ENCODE assay signal across 8 cellular contexts in the genomic region with DNA sequence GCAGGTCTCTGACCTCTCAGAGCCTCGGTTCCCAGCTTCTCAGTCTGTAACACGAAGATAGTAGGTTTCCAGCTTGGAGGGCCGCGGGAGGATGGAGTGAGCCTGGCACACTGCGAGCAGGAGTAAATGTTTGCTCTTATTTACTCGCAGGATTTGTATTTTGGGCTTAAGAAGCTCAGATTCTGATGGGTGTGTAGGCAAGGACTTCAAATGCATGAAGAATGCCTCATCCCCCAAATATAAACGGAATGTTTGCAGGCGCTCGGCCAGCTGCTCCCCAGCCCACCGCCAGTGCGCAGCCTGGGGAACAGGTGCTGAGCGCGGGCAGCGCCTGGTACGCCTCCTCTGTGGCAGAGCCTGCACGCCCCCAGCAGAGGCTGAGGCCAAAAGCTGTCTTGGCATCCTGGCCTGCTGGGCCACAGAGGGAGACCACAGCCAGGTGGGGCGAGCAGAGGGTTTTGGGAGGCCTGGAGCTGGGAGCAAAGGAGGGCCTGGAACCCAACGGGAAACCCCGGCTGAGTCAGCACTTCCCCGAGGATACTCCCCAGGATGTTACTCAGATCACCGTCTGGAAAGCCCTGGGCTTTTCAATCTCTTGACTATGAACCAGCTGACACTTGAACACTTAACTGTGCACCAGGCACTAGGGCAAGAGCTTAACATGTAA. TPM values are rescaled to one million over a fixed set of nuclear protein-coding genes. Genes with fewer than 3 reads are reported as not detected.
DNase-seq lines count a peak whose midpoint lies in the region; ATAC-seq, FAIRE-seq and TF ChIP-seq lines count a peak whose summit lies in the region.

No MANE protein-coding gene starts in this region.

- H3K36me3 Mint-ChIP-seq in activated naive CD8-positive, alpha-beta T cell treated with anti-CD3 and anti-CD28 coated beads, Interleukin-2, amount 10 ng/mL, durations not matched to agents 7 days and 5 days: peaks cover 23% of the 10 kb centered on the region

- H3K27ac ChIP-seq in keratinocyte (ENCODE audit: control insufficient read depth, insufficient read depth, low read length): peak overlapping the region; percentile 80
- H3K27ac ChIP-seq in suprapubic skin: peak overlapping the region; percentile 67

- peaks cover 11% of the 10 kb centered on the region for H4K20me1 ChIP-seq in keratinocyte (ENCODE audit: control insufficient read depth, extremely low read depth, insufficient read depth, low read length)

- POLR2A ChIA-PET in activated naive CD8-positive, alpha-beta T cell treated with anti-CD3 and anti-CD28 coated beads, Interleukin-2, amount 10 ng/mL, durations not matched to agents 7 days and 5 days (lab: Charles Lee): interaction anchor here (1.4 to 27.4 kb wide), 5 partner anchors 9 to 20 kb away, joined by 3 to 782 read pairs (median 21); a partner anchor contains a TSS

- peak; percentile 34 for FAIRE-seq in keratinocyte (lab: Jason Lieb, UNC)

- peak in 1 of 3 experiments; percentile 4 for TF ChIP-seq CTCF in keratinocyte (optimal IDR thresholded peaks at IDR 0.05 in 1 of 3, IDR thresholded peaks at IDR 0.05 in 1 of 3, conservative IDR thresholded peaks at IDR 0.05 in 1 of 3; ENCODE audit: extremely low read depth in 1 of 3, insufficient read depth in 2 of 3, low read length in 3 of 3)
- no peak for TF ChIP-seq CTCF in suprapubic skin (IDR thresholded peaks at IDR 0.05)

- H3K27me3 ChIP-seq in keratinocyte (ENCODE audit: control insufficient read depth, extremely low read depth, insufficient read depth, low read length) (no peaks in the 10 kb centered on the region), suprapubic skin (no peaks in the 10 kb centered on the region)

- H3K9me3 ChIP-seq in keratinocyte (ENCODE audit: control insufficient read depth, low read depth, low read length) (no peaks in the 10 kb centered on the region), suprapubic skin (no peaks in the 10 kb centered on the region)

- H3K27ac Mint-ChIP-seq in activated naive CD8-positive, alpha-beta T cell treated with anti-CD3 and anti-CD28 coated beads, Interleukin-2, amount 10 ng/mL, durations not matched to agents 7 days and 5 days: peak overlapping the region; percentile 86

- H3K4me2 ChIP-seq in keratinocyte (ENCODE audit: control insufficient read depth, extremely low read depth, insufficient read depth, low read depth, low read length): peak overlapping the region; percentile 60

- 55% methylated on average over 9 of the region's 21 CpGs for WGBS in suprapubic skin

- no peaks in the 10 kb centered on the region for H3K9me3 Mint-ChIP-seq in activated naive CD8-positive, alpha-beta T cell treated with anti-CD3 and anti-CD28 coated beads, Interleukin-2, amount 10 ng/mL, durations not matched to agents 7 days and 5 days

- TF ChIP-seq POLR2A in suprapubic skin (IDR thresholded peaks at IDR 0.05): no peak

- no peaks in the 10 kb centered on the region for H3K27me3 Mint-ChIP-seq in activated naive CD8-positive, alpha-beta T cell treated with anti-CD3 and anti-CD28 coated beads, Interleukin-2, amount 10 ng/mL, durations not matched to agents 7 days and 5 days

- peaks cover 69% of the 10 kb centered on the region for H3K4me1 Mint-ChIP-seq in activated naive CD8-positive, alpha-beta T cell treated with anti-CD3 and anti-CD28 coated beads, Interleukin-2, amount 10 ng/mL, durations not matched to agents 7 days and 5 days

- H3K4me3 ChIP-seq in keratinocyte (ENCODE audit: control insufficient read depth in 2 of 3, extremely low read depth in 1 of 3, insufficient read depth in 2 of 3, low read depth in 1 of 3, low read length in 3 of 3) (peak overlapping the region in 2 of 3 experiments; percentile 30), suprapubic skin (no peak overlapping the region)

- peaks cover 79% of the 10 kb centered on the region for H3K79me2 ChIP-seq in keratinocyte (ENCODE audit: control insufficient read depth, insufficient read depth, low read length)

- H3K4me3 Mint-ChIP-seq in activated naive CD8-positive, alpha-beta T cell treated with anti-CD3 and anti-CD28 coated beads, Interleukin-2, amount 10 ng/mL, durations not matched to agents 7 days and 5 days: peak overlapping the region; percentile 71

- peak; percentile 14 for ATAC-seq in activated naive CD8-positive, alpha-beta T cell treated with anti-CD3 and anti-CD28 coated beads, Interleukin-2, amount 10 ng/mL, durations not matched to agents 7 days and 5 days (ENCODE audit: low read depth)
- no peak for ATAC-seq in HG03354 (IDR thresholded peaks at IDR 0.05; ENCODE audit: poor library complexity, severe bottlenecking, unreplicated experiment)
- ATAC-seq in HG02610 (IDR thresholded peaks at IDR 0.05; ENCODE audit: unreplicated experiment): no peak

- H3K9ac ChIP-seq in keratinocyte (ENCODE audit: control insufficient read depth, extremely low read depth, insufficient read depth, low read length): peak overlapping the region; percentile 54

- peaks cover 73% of the 10 kb centered on the region for H3K4me1 ChIP-seq in keratinocyte (ENCODE audit: control insufficient read depth, extremely low read depth, insufficient read depth, low read length)
- H3K4me1 ChIP-seq in suprapubic skin: peaks cover 78% of the 10 kb centered on the region

- dilution Hi-C loops in keratinocyte (cut with MboI; ENCODE audit: extremely low pct_ligation_motif_present, low sequenced_read_pairs): no loop called here

- H3K36me3 ChIP-seq in keratinocyte (ENCODE audit: control insufficient read depth in 2 of 2, extremely low read depth in 1 of 2, insufficient read depth in 2 of 2, low read length in 2 of 2) (peaks cover 18 to 44% of the 10 kb centered on the region in 2 experiments), suprapubic skin (peaks cover 22% of the 10 kb centered on the region)

- TF ChIP-seq EP300 in suprapubic skin (IDR thresholded peaks at IDR 0.05): no peak

- DNase-seq in stimulated activated CD4-positive, alpha-beta T cell treated with anti-CD3 and anti-CD28 coated beads, Interleukin-4, amount 100 ng/mL, for 1 hour: peak; percentile 46
- DNase-seq in stimulated activated CD4-positive, alpha-beta T cell treated with anti-CD3 and anti-CD28 coated beads, Interleukin-4, amount 100 ng/mL, for 24 hours: no peak
- peak; percentile 52 for DNase-seq in activated naive CD8-positive, alpha-beta T cell treated with anti-CD3 and anti-CD28 coated beads, Interleukin-2, amount 10 ng/mL, durations not matched to agents 7 days and 5 days
- no peak for DNase-seq in keratinocyte (ENCODE audit: low read depth, low spot score)
- no peak for DNase-seq in suprapubic skin (ENCODE audit: low spot score in 2 of 2)
- no peak for DNase-seq in NCI-H82 treated with DMSO at 0.1 percent for 48 hours (lab: John Stamatoyannopoulos, UW; ENCODE audit: unreplicated experiment)

- H2AFZ ChIP-seq in keratinocyte (ENCODE audit: control insufficient read depth, low read length): no peak overlapping the region

- H3K9me1 ChIP-seq in keratinocyte (ENCODE audit: control insufficient read depth, extremely low read depth, insufficient read depth, low read length): peaks cover 11% of the 10 kb centered on the region

RNA-seq across cellular contexts. Expression of a gene that starts 9.4 kb away (rescaled TPM):
- 100 to 1,000 TPM; 187 to 195 TPM for total RNA-seq in activated naive CD8-positive, alpha-beta T cell treated with anti-CD3 and anti-CD28 coated beads, Interleukin-2, amount 10 ng/mL, durations not matched to agents 7 days and 5 days
- polyA plus RNA-seq in keratinocyte: 73.9 to 192 TPM (median 75.6 TPM) in 3 replicates
- 89.7 TPM for polyA plus RNA-seq in keratinocyte (2011; ENCODE audit: low read depth)
- polyA plus RNA-seq in keratinocyte (2011; cell fraction: cytosol; rRNA removed): 69.4 and 117 TPM in 2 replicates
- 139 and 148 TPM in 2 replicates for polyA plus RNA-seq in keratinocyte (2011; cell fraction: nucleus; rRNA removed)
- 50.2 and 134 TPM in 2 replicates for polyA plus RNA-seq in keratinocyte (2012; ENCODE audit: low replicate concordance)
- 107 to 412 TPM (median 144 TPM) in 3 replicates for polyA minus RNA-seq in keratinocyte
- 120 TPM for polyA minus RNA-seq in keratinocyte (2011; cell fraction: cytosol; rRNA and poly(A)+ RNA removed)
- 91.0 and 135 TPM in 2 replicates for polyA minus RNA-seq in keratinocyte (2011; cell fraction: nucleus; rRNA and poly(A)+ RNA removed)
- total RNA-seq in suprapubic skin: 10 to 100 TPM; 47.8 to 85.4 (median 76.8) TPM

RNA-seq across cellular contexts. Expression of a gene that starts 24.6 kb away (rescaled TPM):
- total RNA-seq in activated naive CD8-positive, alpha-beta T cell treated with anti-CD3 and anti-CD28 coated beads, Interleukin-2, amount 10 ng/mL, durations not matched to agents 7 days and 5 days: 1 to 10 TPM; 3.4 to 3.5 TPM
- polyA plus RNA-seq in keratinocyte: 2.2 to 4.0 TPM (median 2.5 TPM) in 3 replicates
- 2.5 TPM for polyA plus RNA-seq in keratinocyte (2011; ENCODE audit: low read depth)
- polyA plus RNA-seq in keratinocyte (2011; cell fraction: cytosol; rRNA removed): 1.4 and 3.5 TPM in 2 replicates
- 9.9 and 12.9 TPM in 2 replicates for polyA plus RNA-seq in keratinocyte (2011; cell fraction: nucleus; rRNA removed)
- polyA plus RNA-seq in keratinocyte (2012; ENCODE audit: low replicate concordance): 6.3 and 7.4 TPM in 2 replicates
- polyA minus RNA-seq in keratinocyte: 3.6 to 9.7 TPM (median 5.5 TPM) in 3 replicates
- polyA minus RNA-seq in keratinocyte (2011; cell fraction: cytosol; rRNA and poly(A)+ RNA removed): 4.6 TPM
- 11.5 and 16.9 TPM in 2 replicates for polyA minus RNA-seq in keratinocyte (2011; cell fraction: nucleus; rRNA and poly(A)+ RNA removed)
- 10 to 100 TPM; 42.2 to 64.9 (median 61.1) TPM for total RNA-seq in suprapubic skin

RNA-seq across cellular contexts. Expression of a gene that starts 48.0 kb away (rescaled TPM):
- 10 to 100 TPM; 34.5 to 39.7 TPM for total RNA-seq in activated naive CD8-positive, alpha-beta T cell treated with anti-CD3 and anti-CD28 coated beads, Interleukin-2, amount 10 ng/mL, durations not matched to agents 7 days and 5 days
- polyA plus RNA-seq in keratinocyte: 2.4 to 5.7 TPM (median 4.5 TPM) in 3 replicates
- 8.6 TPM for polyA plus RNA-seq in keratinocyte (2011; ENCODE audit: low read depth)
- polyA plus RNA-seq in keratinocyte (2011; cell fraction: cytosol; rRNA removed): 3.0 and 6.4 TPM in 2 replicates
- 15.8 and 21.8 TPM in 2 replicates for polyA plus RNA-seq in keratinocyte (2011; cell fraction: nucleus; rRNA removed)
- polyA plus RNA-seq in keratinocyte (2012; ENCODE audit: low replicate concordance): 13.5 and 26.7 TPM in 2 replicates
- 7.6 to 19.2 TPM (median 9.6 TPM) in 3 replicates for polyA minus RNA-seq in keratinocyte
- 27.4 TPM for polyA minus RNA-seq in keratinocyte (2011; cell fraction: cytosol; rRNA and poly(A)+ RNA removed)
- 18.6 and 21.2 TPM in 2 replicates for polyA minus RNA-seq in keratinocyte (2011; cell fraction: nucleus; rRNA and poly(A)+ RNA removed)
- total RNA-seq in suprapubic skin: 10 to 100 TPM; 69.5 to 82.2 (median 76.0) TPM

RNA-seq across cellular contexts. Expression of a gene that starts 55.5 kb away (rescaled TPM):
- 10 to 100 TPM; 18.6 to 22.3 TPM for total RNA-seq in activated naive CD8-positive, alpha-beta T cell treated with anti-CD3 and anti-CD28 coated beads, Interleukin-2, amount 10 ng/mL, durations not matched to agents 7 days and 5 days
- polyA plus RNA-seq in keratinocyte: 13.7 to 20.6 TPM (median 16.4 TPM) in 3 replicates
- 7.8 TPM for polyA plus RNA-seq in keratinocyte (2011; ENCODE audit: low read depth)
- polyA plus RNA-seq in keratinocyte (2011; cell fraction: cytosol; rRNA removed): 16.3 and 20.1 TPM in 2 replicates
- polyA plus RNA-seq in keratinocyte (2011; cell fraction: nucleus; rRNA removed): 38.1 and 45.2 TPM in 2 replicates
- polyA plus RNA-seq in keratinocyte (2012; ENCODE audit: low replicate concordance): 14.8 and 20.4 TPM in 2 replicates
- polyA minus RNA-seq in keratinocyte: 11.6 to 19.6 TPM (median 15.0 TPM) in 3 replicates
- polyA minus RNA-seq in keratinocyte (2011; cell fraction: cytosol; rRNA and poly(A)+ RNA removed): 12.9 TPM
- 9.4 and 19.5 TPM in 2 replicates for polyA minus RNA-seq in keratinocyte (2011; cell fraction: nucleus; rRNA and poly(A)+ RNA removed)
- total RNA-seq in suprapubic skin: 10 to 100 TPM; 20.1 to 38.3 (median 27.3) TPM

RNA-seq across cellular contexts. Expression of a gene that starts 58.7 kb away (rescaled TPM):
- total RNA-seq in activated naive CD8-positive, alpha-beta T cell treated with anti-CD3 and anti-CD28 coated beads, Interleukin-2, amount 10 ng/mL, durations not matched to agents 7 days and 5 days: 10 to 100 TPM; 37.4 to 39.0 TPM
- 14.2 to 19.1 TPM (median 18.2 TPM) in 3 replicates for polyA plus RNA-seq in keratinocyte
- 4.6 TPM for polyA plus RNA-seq in keratinocyte (2011; ENCODE audit: low read depth)
- polyA plus RNA-seq in keratinocyte (2011; cell fraction: cytosol; rRNA removed): 10.7 and 17.7 TPM in 2 replicates
- polyA plus RNA-seq in keratinocyte (2011; cell fraction: nucleus; rRNA removed): 39.7 and 52.7 TPM in 2 replicates
- 19.6 and 27.4 TPM in 2 replicates for polyA plus RNA-seq in keratinocyte (2012; ENCODE audit: low replicate concordance)
- 12.3 to 50.8 TPM (median 16.1 TPM) in 3 replicates for polyA minus RNA-seq in keratinocyte
- 35.9 TPM for polyA minus RNA-seq in keratinocyte (2011; cell fraction: cytosol; rRNA and poly(A)+ RNA removed)
- polyA minus RNA-seq in keratinocyte (2011; cell fraction: nucleus; rRNA and poly(A)+ RNA removed): 25.9 and 29.3 TPM in 2 replicates
- 10 to 100 TPM; 26.9 to 46.6 (median 36.1) TPM for total RNA-seq in suprapubic skin

Comparison
In these comparisons a context has a peak if more than half of its experiments do, and no peak if none do; other contexts are left out.
1. DNase-seq: peak in stimulated activated CD4-positive, alpha-beta T cell treated with anti-CD3 and anti-CD28 coated beads, Interleukin-4, amount 100 ng/mL, for 1 hour (single experiment) and activated naive CD8-positive, alpha-beta T cell treated with anti-CD3 and anti-CD28 coated beads, Interleukin-2, amount 10 ng/mL, durations not matched to agents 7 days and 5 days (single experiment); none in stimulated activated CD4-positive, alpha-beta T cell treated with anti-CD3 and anti-CD28 coated beads, Interleukin-4, amount 100 ng/mL, for 24 hours (single experiment), keratinocyte (single experiment), suprapubic skin (0 of 2) and NCI-H82 treated with DMSO at 0.1 percent for 48 hours (single experiment).
2. RNA of a gene that starts 24.6 kb away (total RNA-seq): 42.2 to 64.9 TPM in suprapubic skin; 3.4 to 3.5 TPM in activated naive CD8-positive, alpha-beta T cell treated with anti-CD3 and anti-CD28 coated beads, Interleukin-2, amount 10 ng/mL, durations not matched to agents 7 days and 5 days; every median in the first group is over 4 times any median in the second.